In the genomic region with DNA sequence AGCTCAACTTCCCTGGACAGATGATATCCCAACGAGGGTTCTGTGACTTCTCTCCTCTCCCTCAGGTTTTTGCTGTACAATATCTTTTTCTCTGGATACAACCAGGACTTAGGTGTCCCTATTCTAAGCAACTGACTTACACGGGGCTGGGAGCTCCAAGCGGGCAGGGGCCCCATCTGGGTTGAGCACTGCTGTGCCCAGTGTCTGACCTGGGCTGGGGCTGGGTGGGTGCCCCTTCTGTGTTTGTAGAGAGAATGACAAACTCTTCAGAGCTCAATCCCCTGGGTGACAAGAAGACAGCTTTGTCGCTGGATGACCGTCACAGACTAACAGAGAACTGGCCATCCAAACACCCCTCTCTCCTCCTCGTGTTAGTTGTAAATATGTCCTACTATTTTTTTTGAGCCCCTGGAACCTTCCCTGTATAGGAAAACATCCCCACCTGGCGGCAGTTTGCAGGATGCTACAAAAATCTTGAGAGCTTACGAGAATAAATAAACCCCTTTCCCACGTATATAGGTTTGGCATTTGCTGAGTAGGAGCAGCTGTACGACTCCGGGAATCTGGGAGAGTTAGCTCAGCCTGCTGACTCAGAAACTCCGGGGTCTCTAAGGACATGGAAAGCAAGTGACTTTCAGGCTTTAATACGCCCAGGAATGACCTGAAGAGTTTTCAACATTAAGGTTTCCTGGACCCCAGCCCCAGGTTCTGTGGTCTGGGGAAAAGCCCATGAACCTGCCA, we compare ENCODE assay signal across 10 cellular contexts. TPM values are rescaled to one million over a fixed set of nuclear protein-coding genes. Genes with fewer than 3 reads are reported as not detected.
DNase-seq lines count a peak whose midpoint lies in the region; ATAC-seq and TF ChIP-seq lines count a peak whose summit lies in the region.
"Had no signal": no experiment of that assay in that cellular context is flagged by ENCODE, and none has a peak within 500 bp of the region (broad histone marks: within the 10 kb centered on the region; RNA-seq: fewer than 3 reads in every experiment).

No MANE protein-coding gene starts in this region.

- H3K4me3 ChIP-seq in endodermal cell (ENCODE audit: low read length) (no peak overlapping the region), osteoblast (ENCODE audit: insufficient read depth, low read length) (no peak overlapping the region)

- no peak overlapping the region for H3K4me2 ChIP-seq in osteoblast (ENCODE audit: insufficient read depth, low read length)

- H3K27me3 Mint-ChIP-seq in endodermal cell (ENCODE audit: insufficient read depth) = no peaks in the 10 kb centered on the region

- DNase-seq in G401 (ENCODE audit: low spot score) = peak; percentile 87
- DNase-seq in NCI-H524 treated with DMSO at 0.1 percent for 48 hours (lab: John Stamatoyannopoulos, UW) = peak; percentile 87
- DNase-seq in endodermal cell = peak; percentile 91
- DNase-seq in osteoblast (ENCODE audit: insufficient read length, low spot score, missing footprints) = no peak
- no peak for DNase-seq in putamen (ENCODE audit: low spot score)
- DNase-seq in ureter (ENCODE audit: low spot score) = no peak

- ATAC-seq in GM18520 (IDR thresholded peaks at IDR 0.05; ENCODE audit: unreplicated experiment) (no peak), GM21381 (IDR thresholded peaks at IDR 0.05; ENCODE audit: unreplicated experiment) (no peak)

- H3K79me2 ChIP-seq in osteoblast (ENCODE audit: insufficient read depth, low read length) = no peaks in the 10 kb centered on the region

- no peak overlapping the region for H3K27ac Mint-ChIP-seq in endodermal cell

- no peaks in the 10 kb centered on the region for H4K20me1 ChIP-seq in osteoblast (ENCODE audit: insufficient read depth, low read length)

- H3K27ac ChIP-seq in endodermal cell (ENCODE audit: low read depth, low read length) = no peak overlapping the region
- H3K27ac ChIP-seq in osteoblast (ENCODE audit: low read depth, low read length) = no peak overlapping the region

- H2AFZ ChIP-seq in osteoblast (ENCODE audit: low read length) = no peak overlapping the region

- no peaks in the 10 kb centered on the region for H3K4me1 Mint-ChIP-seq in endodermal cell

- no peaks in the 10 kb centered on the region for H3K27me3 ChIP-seq in endodermal cell (ENCODE audit: control insufficient read depth, insufficient read depth, low read length, poor library complexity, severe bottlenecking)
- no peaks in the 10 kb centered on the region for H3K27me3 ChIP-seq in osteoblast (ENCODE audit: insufficient read depth, low read length)

- H3K9ac ChIP-seq in endodermal cell (ENCODE audit: extremely low read depth, low read length, poor library complexity, severe bottlenecking) = no peak overlapping the region

- H3K4me3 Mint-ChIP-seq in endodermal cell = no peak overlapping the region

- WGBS in endodermal cell (ENCODE audit: insufficient coverage in 1 of 2, insufficient read length in 1 of 2), 2 experiments = 64 to 68% methylated on average over 8 to 13 of the region's 13 CpGs

- in situ Hi-C loops in G401 (cut with HindIII; ENCODE audit: low sequenced_read_pairs) = no loop called here

- TF ChIP-seq CTCF in endodermal cell (conservative IDR thresholded peaks at IDR 0.05) = peak; percentile 81
- TF ChIP-seq CTCF in osteoblast (IDR thresholded peaks at IDR 0.05; ENCODE audit: extremely low read depth, low read depth, low read length) = peak; percentile 37

- no peaks in the 10 kb centered on the region for H3K36me3 Mint-ChIP-seq in endodermal cell (ENCODE audit: low read depth)

- no peaks in the 10 kb centered on the region for H3K9me3 Mint-ChIP-seq in endodermal cell

- H3K9me3 ChIP-seq in endodermal cell (ENCODE audit: control insufficient read depth, low read length) = no peaks in the 10 kb centered on the region
- no peaks in the 10 kb centered on the region for H3K9me3 ChIP-seq in osteoblast (ENCODE audit: low read depth, low read length)

- H3K4me1 ChIP-seq in endodermal cell (ENCODE audit: control insufficient read depth, insufficient read depth, low read length) = no peaks in the 10 kb centered on the region
- no peaks in the 10 kb centered on the region for H3K4me1 ChIP-seq in osteoblast (ENCODE audit: insufficient read depth, low read length)

- no peaks in the 10 kb centered on the region for H3K36me3 ChIP-seq in endodermal cell (ENCODE audit: control insufficient read depth, insufficient read depth, low read length)
- H3K36me3 ChIP-seq in osteoblast (ENCODE audit: insufficient read depth, low read length) = no peaks in the 10 kb centered on the region

RNA-seq across cellular contexts. Expression of a gene that starts 23.7 kb away (rescaled TPM):
- not detected in 2 replicates for total RNA-seq in G401 (2014; rRNA removed; shearing (Covaris generic))
- total RNA-seq in endodermal cell (not detected), osteoblast (not detected in 2 replicates), ureter (not detected)
- polyA plus RNA-seq in endodermal cell (2013, experiment 1 of 2) = not detected
- not detected for polyA plus RNA-seq in endodermal cell (2013, experiment 2 of 2)
- total RNA-seq: glomerular endothelial cell; T-helper 1 cell treated with Interleukin-12 subunit alpha and Interleukin-12 subunit beta and Interleukin-4 antibody, amounts not matched to agents 30 ng/mL and 1 ng/mL, for 36 hours had no signal

Comparison
In these comparisons a context has a peak if more than half of its experiments do, and no peak if none do; other contexts are left out.
1. DNase-seq: peak in G401 (single experiment), NCI-H524 treated with DMSO at 0.1 percent for 48 hours (single experiment) and endodermal cell (single experiment); none in osteoblast (single experiment), putamen (single experiment) and ureter (single experiment).